21 cellular contexts compared by ENCODE assay signal in the genomic region with DNA sequence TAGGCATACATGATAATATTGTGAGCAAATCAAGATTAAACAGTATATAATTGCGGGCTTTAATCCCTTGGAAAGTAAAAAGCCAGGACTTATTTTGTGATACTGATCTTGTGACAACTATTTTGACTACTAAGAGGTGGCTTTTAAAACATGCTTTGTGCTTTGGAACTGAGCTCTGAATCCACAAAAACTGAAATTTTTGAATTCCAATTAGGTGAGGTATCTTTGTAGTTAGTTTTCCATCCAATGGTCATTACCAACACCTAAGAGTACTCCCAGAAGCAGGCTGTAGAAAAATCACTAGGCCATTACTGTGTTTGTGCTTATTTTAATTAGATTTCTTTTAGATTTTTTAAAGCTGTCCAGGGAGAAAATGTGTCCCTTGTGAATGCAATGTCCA.
DNase-seq lines count a peak whose midpoint lies in the region; ATAC-seq, FAIRE-seq and TF ChIP-seq lines count a peak whose summit lies in the region.
"Had no signal": no experiment of that assay in that cellular context is flagged by ENCODE, and none has a peak within 500 bp of the region (broad histone marks: within the 10 kb centered on the region; RNA-seq: fewer than 3 reads in every experiment).

No MANE protein-coding gene starts in this region.

- no peak overlapping the region for H4K8ac ChIP-seq in mesendoderm (ENCODE audit: low read depth, low read length)

- 96 to 100% methylated on average over 1 of the region's 1 CpG for WGBS in GM23248 (ENCODE audit: low coverage in 1 of 2, low lambda C conversion rate in 2 of 2, missing lambda C conversion rate in 2 of 2), 2 experiments
- WGBS in mesendoderm (ENCODE audit: extremely low coverage, insufficient coverage, low lambda C conversion rate), result no CpG with 5 or more reads among the region's 1 CpG

- H3K4me2 ChIP-seq in GM23248 (ENCODE audit: unreplicated experiment) (peak overlapping the region; percentile 0), astrocyte (ENCODE audit: low read length) (no peak overlapping the region), mesendoderm (ENCODE audit: low read length) (no peak overlapping the region)
- H3K4me2 ChIP-seq: A549 had no signal

- H2AK5ac ChIP-seq in mesendoderm (ENCODE audit: low read length), result no peak overlapping the region

- ATAC-seq in HG02798 (IDR thresholded peaks at IDR 0.05; ENCODE audit: poor library complexity, unreplicated experiment), result no peak
- ATAC-seq: A549 had no signal

- no peak overlapping the region for H3K23ac ChIP-seq in mesendoderm (ENCODE audit: low read length)

- H2BK120ac ChIP-seq in mesendoderm (ENCODE audit: low read depth, low read length), result no peak overlapping the region

- no peaks in the 10 kb centered on the region for H3K79me2 ChIP-seq in GM23248 (ENCODE audit: insufficient read depth)
- H3K79me2 ChIP-seq in astrocyte (ENCODE audit: insufficient read depth, low read length), result no peaks in the 10 kb centered on the region
- no peaks in the 10 kb centered on the region for H3K79me2 ChIP-seq in mesendoderm (ENCODE audit: control insufficient read depth, insufficient read depth, low read length)

- 0 out of 2 replicates have a peak overlapping the region, but pooled peaks have one; percentile 19 for H2AFZ ChIP-seq in GM23248
- H2AFZ ChIP-seq in astrocyte (ENCODE audit: low read depth, low read length), result no peak overlapping the region

- no peak overlapping the region for H4K5ac ChIP-seq in mesendoderm (ENCODE audit: low read length)

- DNase-seq in AG10803 (ENCODE audit: low read depth), result peak; percentile 48
- no peak for DNase-seq in GM23248
- DNase-seq in astrocyte (ENCODE audit: low read depth), result peak; percentile 59
- peak; percentile 61 for DNase-seq in mesendoderm
- no peak for DNase-seq in NCI-H345 (lab: John Stamatoyannopoulos, UW)
- no peak for DNase-seq in brain microvascular endothelial cell
- DNase-seq: 8988T; ACHN; C1 segment of cervical spinal cord; Calu3; CD4-positive, alpha-beta memory T cell; COR-L47; DMS53; DMS79 treated with DMSO at 0.1 percent for 48 hours; H7; HCEC 1CT had no signal

- peaks cover 40% of the 10 kb centered on the region for H3F3A ChIP-seq in GM23248 (ENCODE audit: insufficient read depth)

- H3K4me3 Mint-ChIP-seq in astrocyte (ENCODE audit: unreplicated experiment), result no peak overlapping the region
- H3K4me3 Mint-ChIP-seq: CD4-positive, alpha-beta memory T cell had no signal

- H3K36me3 ChIP-seq in GM23248 (ENCODE audit: low read depth) (no peaks in the 10 kb centered on the region), astrocyte (ENCODE audit: insufficient read depth, low read length) (no peaks in the 10 kb centered on the region), mesendoderm (ENCODE audit: control insufficient read depth, insufficient read depth, low read length) (no peaks in the 10 kb centered on the region), brain microvascular endothelial cell (replicated peaks) (no peaks in the 10 kb centered on the region)

- H3K4me3 ChIP-seq in AG10803 (ENCODE audit: low read length) (no peak overlapping the region), GM23248 (no peak overlapping the region), astrocyte (ENCODE audit: insufficient read depth, low read depth, low read length) (no peak overlapping the region), mesendoderm (ENCODE audit: low read length) (no peak overlapping the region), brain microvascular endothelial cell (ENCODE audit: low read depth, low read length) (no peak overlapping the region)
- H3K4me3 ChIP-seq: A549 had no signal

- in situ Hi-C loops in GM23248 (cut with MboI), result no loop called here
- in situ Hi-C loops in brain microvascular endothelial cell (cut with HindIII; ENCODE audit: low pct_ligation_motif_present, low sequenced_read_pairs), result no loop called here

- H3K9me2 ChIP-seq in GM23248 (ENCODE audit: insufficient read depth), result no peaks in the 10 kb centered on the region

- peaks cover 11% of the 10 kb centered on the region for H3K36me3 Mint-ChIP-seq in astrocyte (ENCODE audit: low read depth, unreplicated experiment)
- H3K36me3 Mint-ChIP-seq: CD4-positive, alpha-beta memory T cell had no signal

- no peaks in the 10 kb centered on the region for H3K27me3 Mint-ChIP-seq in astrocyte (ENCODE audit: low read depth, unreplicated experiment)
- H3K27me3 Mint-ChIP-seq: CD4-positive, alpha-beta memory T cell had no signal

- H3K4me1 Mint-ChIP-seq in astrocyte (ENCODE audit: low read depth, unreplicated experiment), result peaks cover 35% of the 10 kb centered on the region
- H3K4me1 Mint-ChIP-seq: CD4-positive, alpha-beta memory T cell had no signal

- TF ChIP-seq CTCF in AG10803 (conservative IDR thresholded peaks at IDR 0.05; ENCODE audit: low read length) (no peak), astrocyte (IDR thresholded peaks at IDR 0.05; ENCODE audit: insufficient read depth, low read depth, low read length) (no peak), brain microvascular endothelial cell (IDR thresholded peaks at IDR 0.05; ENCODE audit: low read depth, low read length, missing control alignments) (no peak)

- H4K20me1 ChIP-seq in GM23248 (ENCODE audit: insufficient read depth) (no peaks in the 10 kb centered on the region), astrocyte (ENCODE audit: insufficient read depth, low read length) (no peaks in the 10 kb centered on the region)

- H3K27ac ChIP-seq in GM23248 (peak overlapping the region; percentile 86), astrocyte (ENCODE audit: low read depth, low read length) (no peak overlapping the region), mesendoderm (ENCODE audit: low read depth, low read length) (no peak overlapping the region), brain microvascular endothelial cell (no peak overlapping the region)

- no peak overlapping the region for H3K18ac ChIP-seq in mesendoderm (ENCODE audit: low read length)

- H2BK5ac ChIP-seq in mesendoderm (ENCODE audit: low read length), result no peak overlapping the region

- no peaks in the 10 kb centered on the region for H3K9me3 Mint-ChIP-seq in astrocyte (ENCODE audit: unreplicated experiment)
- H3K9me3 Mint-ChIP-seq: CD4-positive, alpha-beta memory T cell had no signal

- no peak overlapping the region for H2BK15ac ChIP-seq in mesendoderm (replicated peaks; ENCODE audit: low read depth)

- H3K9ac ChIP-seq in GM23248 (no peak overlapping the region), astrocyte (ENCODE audit: low read length) (no peak overlapping the region), mesendoderm (ENCODE audit: low read length) (no peak overlapping the region)

- H3K79me1 ChIP-seq in mesendoderm (ENCODE audit: low read length), result no peaks in the 10 kb centered on the region

- H3K4ac ChIP-seq in mesendoderm (ENCODE audit: low read depth, low read length), result no peak overlapping the region

- H3K27me3 ChIP-seq in GM23248 (replicated peaks; ENCODE audit: insufficient read depth), result no peaks in the 10 kb centered on the region
- no peaks in the 10 kb centered on the region for H3K27me3 ChIP-seq in astrocyte (ENCODE audit: insufficient read depth, low read length)
- no peaks in the 10 kb centered on the region for H3K27me3 ChIP-seq in mesendoderm (ENCODE audit: insufficient read depth, low read length, poor library complexity)
- H3K27me3 ChIP-seq in brain microvascular endothelial cell (replicated peaks), result no peaks in the 10 kb centered on the region

- H3K56ac ChIP-seq in mesendoderm (ENCODE audit: low read length), result no peak overlapping the region

- H3K4me1 ChIP-seq in GM23248 (ENCODE audit: insufficient read depth), result peaks cover 41% of the 10 kb centered on the region
- peaks cover 15% of the 10 kb centered on the region for H3K4me1 ChIP-seq in astrocyte (ENCODE audit: insufficient read depth, low read length)
- no peaks in the 10 kb centered on the region for H3K4me1 ChIP-seq in mesendoderm (ENCODE audit: control insufficient read depth, low read depth, low read length)

- peak; percentile 49 for FAIRE-seq in astrocyte (lab: Jason Lieb, UNC)
- FAIRE-seq: A549, G401.6, GM12892, H1 had no signal

- H3K9me3 ChIP-seq in GM23248 (ENCODE audit: low read depth) (no peaks in the 10 kb centered on the region), astrocyte (ENCODE audit: insufficient read depth, low read depth, low read length) (no peaks in the 10 kb centered on the region)
- H3K9me3 ChIP-seq: A549 had no signal

- H3K27ac Mint-ChIP-seq in astrocyte (ENCODE audit: unreplicated experiment), result peak overlapping the region; percentile 79
- H3K27ac Mint-ChIP-seq: CD4-positive, alpha-beta memory T cell had no signal

Comparison
In these comparisons a context has a peak if more than half of its experiments do, and no peak if none do; other contexts are left out.
1. DNase-seq: peak in AG10803 (single experiment), astrocyte (single experiment) and mesendoderm (single experiment); none in GM23248 (single experiment), NCI-H345 (single experiment) and brain microvascular endothelial cell (single experiment).